ENCODE assay signal across 39 cellular contexts in the genomic region with DNA sequence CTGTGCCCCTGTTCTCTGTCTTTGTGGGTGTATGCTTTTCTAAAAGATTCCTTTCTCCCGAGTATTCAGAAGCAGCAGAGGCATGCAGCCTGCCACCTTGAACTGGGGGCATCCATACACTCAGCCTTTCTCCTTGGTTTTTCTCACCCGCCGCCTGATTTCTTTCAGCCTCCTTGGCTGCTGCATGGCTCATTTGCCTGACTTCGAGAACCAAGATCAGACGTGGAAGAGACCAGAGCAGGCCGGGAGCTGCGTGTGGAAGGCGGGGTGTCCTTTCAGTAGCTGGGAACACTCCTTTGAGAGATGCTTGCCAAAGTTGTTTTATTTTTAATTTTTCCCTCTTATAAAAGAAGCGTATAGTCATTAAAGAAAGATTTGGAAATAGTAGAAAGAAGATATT. TPM values are rescaled to one million over a fixed set of nuclear protein-coding genes. Genes with fewer than 3 reads are reported as not detected.
"Had no signal": no experiment of that assay in that cellular context is flagged by ENCODE, and none has a peak within 500 bp of the region (broad histone marks: within the 10 kb centered on the region; RNA-seq: fewer than 3 reads in every experiment).

No MANE protein-coding gene starts in this region.

- H3K36me3 ChIP-seq: MG63 had no signal

- H3K9me3 ChIP-seq: MG63 had no signal

- H3K4me3 ChIP-seq: MG63 had no signal

- DNase-seq: Karpas-422, Kasumi-1, MG63, MM.1S, MV-4-11, NCI-H1048, NCI-H1092, NCI-H1092 treated with DMSO at 0.1 percent for 48 hours, NCI-H1105, NCI-H1105 treated with DMSO at 0.1 percent for 48 hours, NCI-H1417, NCI-H1417 treated with DMSO at 0.1 percent for 48 hours, NCI-H1436, NCI-H1436 treated with DMSO at 0.1 percent for 48 hours, NCI-H146, NCI-H1694, NCI-H1694 treated with DMSO at 0.1 percent for 48 hours, NCI-H187, NCI-H187 treated with DMSO at 0.1 percent for 48 hours, NCI-H1930, NCI-H2029, NCI-H2029 treated with DMSO at 0.1 percent for 48 hours, NCI-H2081, NCI-H2081 treated with DMSO at 0.1 percent for 48 hours, NCI-H2107, NCI-H2171, NCI-H2171 treated with DMSO at 0.1 percent for 48 hours, NCI-H2227 treated with DMSO at 0.1 percent for 48 hours, NCI-H226, NCI-H345, NCI-H446, NCI-H446 treated with DMSO at 0.1 percent for 48 hours, NCI-H510A, NCI-H510A treated with DMSO at 0.1 percent for 48 hours, NCI-H524 had no signal

RNA-seq across cellular contexts. Expression of a gene that starts 53.1 kb away (rescaled TPM):
- total RNA-seq: LHCN-M2, M059J, MCF 10A, NCI-H460 had no signal
